ENCODE assay signal across 1 cellular context in the genomic region with DNA sequence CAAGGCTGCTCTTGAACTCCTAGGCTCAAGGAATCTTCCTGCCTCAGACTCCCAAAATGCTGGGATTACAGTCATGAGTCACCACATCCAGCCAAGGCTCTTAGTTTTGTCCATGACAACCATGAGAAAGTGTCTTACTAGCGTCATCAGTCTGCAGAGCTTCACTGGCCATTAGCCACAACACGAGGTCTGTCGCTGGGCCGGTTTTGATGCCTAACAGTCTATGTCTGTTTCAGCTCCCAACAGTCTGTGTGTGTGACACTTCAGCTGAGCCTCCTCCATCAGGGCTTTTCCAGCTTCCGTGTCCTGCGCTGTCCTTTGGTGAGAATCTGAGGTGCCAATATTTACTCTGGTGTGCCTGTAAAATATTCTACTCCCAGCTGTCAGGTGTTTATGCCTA.
TF ChIP-seq lines count a peak whose summit lies in the region.

No MANE protein-coding gene starts in this region.

TF ChIP-seq in IMR-90, 13 proteins besides CTCF, POLR2A, EP300 and RAD21:
- no peak for TF ChIP-seq CEBPB (IDR thresholded peaks at IDR 0.05; ENCODE audit: low read depth, low read length)
- TF ChIP-seq CHD1 (IDR thresholded peaks at IDR 0.05; ENCODE audit: low read depth, low read length), result no peak
- no peak for TF ChIP-seq NFE2L2 (IDR thresholded peaks at IDR 0.05; ENCODE audit: low read depth, low read length)
- no peak for TF ChIP-seq USF2 (IDR thresholded peaks at IDR 0.05; ENCODE audit: low read depth, low read length)
- TF ChIP-seq RFX5 (IDR thresholded peaks at IDR 0.05; ENCODE audit: low read depth, low read length), result no peak
- no peak for TF ChIP-seq MAFK (IDR thresholded peaks at IDR 0.05; ENCODE audit: low read depth, low read length)
- TF ChIP-seq MAZ (IDR thresholded peaks at IDR 0.05; ENCODE audit: borderline replicate concordance, low read depth, low read length), result no peak
- TF ChIP-seq BHLHE40 (IDR thresholded peaks at IDR 0.05; ENCODE audit: low read depth, low read length), result no peak
- TF ChIP-seq, protein P1, sequence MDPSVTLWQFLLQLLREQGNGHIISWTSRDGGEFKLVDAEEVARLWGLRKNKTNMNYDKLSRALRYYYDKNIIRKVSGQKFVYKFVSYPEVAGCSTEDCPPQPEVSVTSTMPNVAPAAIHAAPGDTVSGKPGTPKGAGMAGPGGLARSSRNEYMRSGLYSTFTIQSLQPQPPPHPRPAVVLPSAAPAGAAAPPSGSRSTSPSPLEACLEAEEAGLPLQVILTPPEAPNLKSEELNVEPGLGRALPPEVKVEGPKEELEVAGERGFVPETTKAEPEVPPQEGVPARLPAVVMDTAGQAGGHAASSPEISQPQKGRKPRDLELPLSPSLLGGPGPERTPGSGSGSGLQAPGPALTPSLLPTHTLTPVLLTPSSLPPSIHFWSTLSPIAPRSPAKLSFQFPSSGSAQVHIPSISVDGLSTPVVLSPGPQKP (IDR thresholded peaks at IDR 0.05; ENCODE audit: borderline replicate concordance, low read depth, low read length), result no peak
- TF ChIP-seq SMC3 (IDR thresholded peaks at IDR 0.05; ENCODE audit: low read depth, low read length), result no peak
- no peak for TF ChIP-seq RCOR1 (IDR thresholded peaks at IDR 0.05; ENCODE audit: insufficient replicate concordance, low read length)
- no peak for TF ChIP-seq MXI1 (IDR thresholded peaks at IDR 0.05; ENCODE audit: borderline replicate concordance, low read depth, low read length)
